40 cellular contexts compared by ENCODE assay signal in genomic region chr17:74720506-74720905, GRCh38. TPM values are rescaled to one million over a fixed set of nuclear protein-coding genes. Genes with fewer than 3 reads are reported as not detected.
"Had no signal": no experiment of that assay in that cellular context is flagged by ENCODE, and none has a peak within 500 bp of the region (broad histone marks: within the 10 kb centered on the region; RNA-seq: fewer than 3 reads in every experiment).

No MANE protein-coding gene starts in this region.

- H3K4me3 Mint-ChIP-seq: activated naive CD4-positive, alpha-beta T cell treated with anti-CD3 and anti-CD28 coated beads for 36 hours; activated naive CD4-positive, alpha-beta T cell treated with anti-CD3 and anti-CD28 coated beads, Interleukin-2, amount 10 ng/mL, durations not matched to agents 7 days and 5 days; activated naive CD4-positive, alpha-beta T cell treated with anti-CD3 and anti-CD28 coated beads, Interleukin-2, amount 50 U/mL, for 24 hours; activated naive CD8-positive, alpha-beta T cell; activated naive CD8-positive, alpha-beta T cell treated with anti-CD3 and anti-CD28 coated beads for 36 hours; activated naive CD8-positive, alpha-beta T cell treated with anti-CD3 and anti-CD28 coated beads, Interleukin-2, amount 10 ng/mL, durations not matched to agents 7 days and 5 days; activated naive CD8-positive, alpha-beta T cell treated with anti-CD3 and anti-CD28 coated beads, Interleukin-2, amount 50 U/mL, for 24 hours; activated T-cell treated with anti-CD3 and anti-CD28 coated beads, Interleukin-2, amount 50 U/mL, for 24 hours; activated T-cell treated with anti-CD3 and anti-CD28 coated beads, Interleukin-2, amount 50 U/mL, for 4 hours; activated T-cell treated with anti-CD3 and anti-CD28 coated beads, Interleukin-2, amount 50 U/mL, for 72 hours; activated T-helper 1 cell treated with anti-CD3 and anti-CD28 coated beads, Interleukin-12 subunit alpha, Interleukin-12 subunit beta, Interleukin-2, Interleukin-4 antibody, amounts not matched to agents 30 ng/mL and 10 ng/mL and 1 ng/mL, durations not matched to agents 14 hours and 24 hours and 36 hours; activated T-helper 17 cell treated with anti-CD3 and anti-CD28 coated beads, Interleukin-2, amount 50 U/mL, for 72 hours; brain; central memory CD8-positive, alpha-beta T cell had no signal

- ATAC-seq: activated naive CD4-positive, alpha-beta T cell treated with anti-CD3 and anti-CD28 coated beads, Interleukin-2, amount 50 U/mL, for 72 hours; activated naive CD8-positive, alpha-beta T cell treated with anti-CD3 and anti-CD28 coated beads, Interleukin-2, amount 50 U/mL, for 24 hours; activated T-cell treated with anti-CD3 and anti-CD28 coated beads, Interleukin-2, amount 50 U/mL, for 4 hours; activated T-cell treated with anti-CD3 and anti-CD28 coated beads, Interleukin-2, amount 50 U/mL, for 72 hours; activated T-helper 17 cell treated with anti-CD3 and anti-CD28 coated beads, Interleukin-2, amount 50 U/mL, for 72 hours; body of pancreas had no signal

- DNase-seq: activated effector memory CD4-positive, alpha-beta T cell treated with anti-CD3 and anti-CD28 coated beads, Interleukin-2, amount 50 U/mL, for 16 hours; activated effector memory CD4-positive, alpha-beta T cell treated with Interleukin-2 at 50 U/mL for 16 hours; activated gamma-delta T cell; activated gamma-delta T cell treated with Interleukin-2 at 50 U/mL for 16 hours; activated naive CD4-positive, alpha-beta T cell; activated naive CD4-positive, alpha-beta T cell treated with anti-CD3 and anti-CD28 coated beads for 36 hours; activated naive CD4-positive, alpha-beta T cell treated with anti-CD3 and anti-CD28 coated beads, Interleukin-2, amount 10 ng/mL, durations not matched to agents 7 days and 5 days; activated naive CD4-positive, alpha-beta T cell treated with anti-CD3 and anti-CD28 coated beads, Interleukin-2, amount 50 U/mL, for 16 hours; activated naive CD4-positive, alpha-beta T cell treated with Interleukin-2 at 50 U/mL for 16 hours; activated naive CD8-positive, alpha-beta T cell treated with anti-CD3 and anti-CD28 coated beads for 36 hours; activated naive CD8-positive, alpha-beta T cell treated with anti-CD3 and anti-CD28 coated beads, Interleukin-2, amount 10 ng/mL, durations not matched to agents 7 days and 5 days; activated naive CD8-positive, alpha-beta T cell treated with anti-CD3 and anti-CD28 coated beads, Interleukin-2, amount 50 U/mL, for 24 hours; activated T-cell treated with anti-CD3 and anti-CD28 coated beads, Interleukin-2, amount 50 U/mL, for 1 hour; activated T-cell treated with anti-CD3 and anti-CD28 coated beads, Interleukin-2, amount 50 U/mL, for 24 hours; activated T-cell treated with anti-CD3 and anti-CD28 coated beads, Interleukin-2, amount 50 U/mL, for 4 hours; activated T-cell treated with anti-CD3 and anti-CD28 coated beads, Interleukin-2, amount 50 U/mL, for 48 hours; activated T-cell treated with anti-CD3 and anti-CD28 coated beads, Interleukin-2, amount 50 U/mL, for 72 hours; adrenal gland; amniotic stem cell; amygdala; anterior cingulate cortex; aorta; body of pancreas; brain microvascular endothelial cell; caudate nucleus; central memory CD4-positive, alpha-beta T cell; cerebellar nuclear complex had no signal

- H3K4me1 Mint-ChIP-seq: activated naive CD4-positive, alpha-beta T cell treated with anti-CD3 and anti-CD28 coated beads, Interleukin-2, amount 50 U/mL, for 24 hours; activated naive CD8-positive, alpha-beta T cell treated with anti-CD3 and anti-CD28 coated beads for 36 hours; activated naive CD8-positive, alpha-beta T cell treated with anti-CD3 and anti-CD28 coated beads, Interleukin-2, amount 50 U/mL, for 24 hours; activated T-helper 17 cell treated with anti-CD3 and anti-CD28 coated beads, Interleukin-2, amount 50 U/mL, for 72 hours; brain; central memory CD8-positive, alpha-beta T cell had no signal

- H3K9me3 Mint-ChIP-seq: activated naive CD4-positive, alpha-beta T cell treated with anti-CD3 and anti-CD28 coated beads for 36 hours; activated naive CD4-positive, alpha-beta T cell treated with anti-CD3 and anti-CD28 coated beads, Interleukin-2, amount 10 ng/mL, durations not matched to agents 7 days and 5 days; activated naive CD4-positive, alpha-beta T cell treated with anti-CD3 and anti-CD28 coated beads, Interleukin-2, amount 50 U/mL, for 24 hours; activated naive CD4-positive, alpha-beta T cell treated with anti-CD3 and anti-CD28 coated beads, Interleukin-2, amount 50 U/mL, for 72 hours; activated naive CD8-positive, alpha-beta T cell treated with anti-CD3 and anti-CD28 coated beads for 36 hours; activated naive CD8-positive, alpha-beta T cell treated with anti-CD3 and anti-CD28 coated beads, Interleukin-2, amount 10 ng/mL, durations not matched to agents 7 days and 5 days; activated naive CD8-positive, alpha-beta T cell treated with anti-CD3 and anti-CD28 coated beads, Interleukin-2, amount 50 U/mL, for 24 hours; activated T-cell treated with anti-CD3 and anti-CD28 coated beads, Interleukin-2, amount 50 U/mL, for 24 hours; activated T-cell treated with anti-CD3 and anti-CD28 coated beads, Interleukin-2, amount 50 U/mL, for 4 hours; activated T-cell treated with anti-CD3 and anti-CD28 coated beads, Interleukin-2, amount 50 U/mL, for 72 hours; activated T-helper 1 cell treated with anti-CD3 and anti-CD28 coated beads, Interleukin-12 subunit alpha, Interleukin-12 subunit beta, Interleukin-2, Interleukin-4 antibody, amounts not matched to agents 30 ng/mL and 10 ng/mL and 1 ng/mL, durations not matched to agents 14 hours and 24 hours and 36 hours; activated T-helper 17 cell treated with anti-CD3 and anti-CD28 coated beads, Interleukin-2, amount 50 U/mL, for 72 hours; activated T-helper 2 cell treated with anti-CD3 and anti-CD28 coated beads, Interferon-gamma antibody, Interleukin-2, Interleukin-4, amounts not matched to agents 10 μg/mL and 5 μg/mL and 100 μg/mL, durations not matched to agents 14 hours and 24 hours and 36 hours; central memory CD8-positive, alpha-beta T cell had no signal

- H3K36me3 Mint-ChIP-seq: activated naive CD4-positive, alpha-beta T cell treated with anti-CD3 and anti-CD28 coated beads, Interleukin-2, amount 10 ng/mL, durations not matched to agents 7 days and 5 days; activated naive CD4-positive, alpha-beta T cell treated with anti-CD3 and anti-CD28 coated beads, Interleukin-2, amount 50 U/mL, for 24 hours; activated naive CD4-positive, alpha-beta T cell treated with anti-CD3 and anti-CD28 coated beads, Interleukin-2, amount 50 U/mL, for 72 hours; activated naive CD8-positive, alpha-beta T cell; activated naive CD8-positive, alpha-beta T cell treated with anti-CD3 and anti-CD28 coated beads for 36 hours; activated naive CD8-positive, alpha-beta T cell treated with anti-CD3 and anti-CD28 coated beads, Interleukin-2, amount 10 ng/mL, durations not matched to agents 7 days and 5 days; brain had no signal

- H3K27me3 Mint-ChIP-seq: activated naive CD4-positive, alpha-beta T cell treated with anti-CD3 and anti-CD28 coated beads, Interleukin-2, amount 50 U/mL, for 24 hours; activated naive CD8-positive, alpha-beta T cell; activated naive CD8-positive, alpha-beta T cell treated with anti-CD3 and anti-CD28 coated beads for 36 hours; activated T-cell treated with anti-CD3 and anti-CD28 coated beads, Interleukin-2, amount 50 U/mL, for 24 hours; activated T-helper 17 cell treated with anti-CD3 and anti-CD28 coated beads, Interleukin-2, amount 50 U/mL, for 72 hours; central memory CD8-positive, alpha-beta T cell had no signal

- H3K27ac Mint-ChIP-seq: activated naive CD4-positive, alpha-beta T cell treated with anti-CD3 and anti-CD28 coated beads for 36 hours; activated naive CD4-positive, alpha-beta T cell treated with anti-CD3 and anti-CD28 coated beads, Interleukin-2, amount 10 ng/mL, durations not matched to agents 7 days and 5 days; activated naive CD4-positive, alpha-beta T cell treated with anti-CD3 and anti-CD28 coated beads, Interleukin-2, amount 50 U/mL, for 24 hours; activated naive CD4-positive, alpha-beta T cell treated with anti-CD3 and anti-CD28 coated beads, Interleukin-2, amount 50 U/mL, for 72 hours; activated naive CD8-positive, alpha-beta T cell; activated naive CD8-positive, alpha-beta T cell treated with anti-CD3 and anti-CD28 coated beads for 36 hours; activated naive CD8-positive, alpha-beta T cell treated with anti-CD3 and anti-CD28 coated beads, Interleukin-2, amount 10 ng/mL, durations not matched to agents 7 days and 5 days; activated naive CD8-positive, alpha-beta T cell treated with anti-CD3 and anti-CD28 coated beads, Interleukin-2, amount 50 U/mL, for 24 hours; activated T-cell treated with anti-CD3 and anti-CD28 coated beads, Interleukin-2, amount 50 U/mL, for 24 hours; activated T-cell treated with anti-CD3 and anti-CD28 coated beads, Interleukin-2, amount 50 U/mL, for 72 hours; activated T-helper 1 cell treated with anti-CD3 and anti-CD28 coated beads, Interleukin-12 subunit alpha, Interleukin-12 subunit beta, Interleukin-2, Interleukin-4 antibody, amounts not matched to agents 30 ng/mL and 10 ng/mL and 1 ng/mL, durations not matched to agents 14 hours and 24 hours and 36 hours; activated T-helper 17 cell treated with anti-CD3 and anti-CD28 coated beads, Interleukin-2, amount 50 U/mL, for 72 hours; activated T-helper 2 cell treated with anti-CD3 and anti-CD28 coated beads, Interferon-gamma antibody, Interleukin-2, Interleukin-4, amounts not matched to agents 10 μg/mL and 5 μg/mL and 100 μg/mL, durations not matched to agents 14 hours and 24 hours and 36 hours; brain had no signal

RNA-seq across cellular contexts. Expression of gene CD300LF, which starts 7.8 kb away (rescaled TPM):
- total RNA-seq: activated naive CD4-positive, alpha-beta T cell treated with anti-CD3 and anti-CD28 coated beads for 36 hours; activated naive CD4-positive, alpha-beta T cell treated with anti-CD3 and anti-CD28 coated beads, Interleukin-2, amount 50 U/mL, for 72 hours; activated naive CD8-positive, alpha-beta T cell treated with anti-CD3 and anti-CD28 coated beads for 36 hours; activated T-cell treated with anti-CD3 and anti-CD28 coated beads, Interleukin-2, amount 50 U/mL, for 4 hours; activated T-cell treated with anti-CD3 and anti-CD28 coated beads, Interleukin-2, amount 50 U/mL, for 72 hours; activated T-helper 1 cell treated with anti-CD3 and anti-CD28 coated beads, Interleukin-12 subunit alpha, Interleukin-12 subunit beta, Interleukin-2, Interleukin-4 antibody, amounts not matched to agents 30 ng/mL and 10 ng/mL and 1 ng/mL, durations not matched to agents 14 hours and 24 hours and 36 hours; activated T-helper 17 cell treated with anti-CD3 and anti-CD28 coated beads, Interleukin-2, amount 50 U/mL, for 72 hours; activated T-helper 2 cell treated with anti-CD3 and anti-CD28 coated beads, Interferon-gamma antibody, Interleukin-2, Interleukin-4, amounts not matched to agents 10 μg/mL and 5 μg/mL and 100 μg/mL, durations not matched to agents 14 hours and 24 hours and 36 hours; ascending aorta; astrocyte; body of pancreas; bronchial epithelial cell; cardiac muscle cell; chondrocyte had no signal
